Comparison of ENCODE assay signal across 24 cellular contexts in genomic region chr17:61054430-61054829, GRCh38.
"Had no signal": no experiment of that assay in that cellular context is flagged by ENCODE, and none has a peak within 500 bp of the region (broad histone marks: within the 10 kb centered on the region; RNA-seq: fewer than 3 reads in every experiment).

No MANE protein-coding gene starts in this region.

- H3K27me3 Mint-ChIP-seq: activated B cell treated with CpG ODN at 0.5 μM for 24 hours; activated CD4-positive, alpha-beta T cell treated with anti-CD3 and anti-CD28 coated beads for 36 hours; activated naive CD8-positive, alpha-beta T cell treated with anti-CD3 and anti-CD28 coated beads, Interleukin-2, amount 10 ng/mL, durations not matched to agents 7 days and 5 days; dendritic cell treated with granulocyte-macrophage colony-stimulating factor and Interleukin-4, amounts not matched to agents 40 ng/mL and 50 ng/mL, for 4 days; stimulated activated naive CD8-positive, alpha-beta T cell treated with anti-CD3 and anti-CD28 coated beads, Interleukin-15, Interleukin-2, amounts not matched to agents 100 ng/mL and 50 ng/mL, for 24 hours had no signal

- DNase-seq: activated B cell treated with CpG ODN at 0.5 μM for 24 hours; activated CD4-positive, alpha-beta T cell treated with anti-CD3 and anti-CD28 coated beads for 36 hours; activated CD4-positive, alpha-beta T cell treated with anti-CD3 and anti-CD28 coated beads, Interleukin-2, amount 50 U/mL, for 48 hours; activated CD8-positive, alpha-beta memory T cell treated with anti-CD3 and anti-CD28 coated beads, Interleukin-2, amount 50 U/mL, for 48 hours; activated naive CD4-positive, alpha-beta T cell treated with Interleukin-2 at 50 U/mL for 16 hours; activated naive CD8-positive, alpha-beta T cell treated with anti-CD3 and anti-CD28 coated beads, Interleukin-2, amount 10 ng/mL, durations not matched to agents 7 days and 5 days; activated T-cell treated with anti-CD3 and anti-CD28 coated beads, Interleukin-2, amount 50 U/mL, for 4 hours; amygdala; body of pancreas; effector CD8-positive, alpha-beta T cell; erythroblast; hippocampal formation; kidney glomerular epithelial cell; mesendoderm; mucosa of descending colon; nephron progenitor cell; right cardiac atrium; stimulated activated CD4-positive, alpha-beta T cell treated with anti-CD3 and anti-CD28 coated beads, Interleukin-12 subunit alpha, Interleukin-12 subunit beta, amount 100 ng/mL, for 4 hours; stimulated activated CD4-positive, alpha-beta T cell treated with anti-CD3 and anti-CD28 coated beads, Interleukin-4, amount 100 ng/mL, for 4 hours; transverse colon had no signal

- H3K4me1 ChIP-seq: body of pancreas, parathyroid adenoma, transverse colon had no signal

- H3K9me3 ChIP-seq: body of pancreas, mucosa of descending colon, transverse colon had no signal

- H3K27me3 ChIP-seq: body of pancreas, transverse colon had no signal

- H3K36me3 ChIP-seq: transverse colon had no signal

- H3K27ac ChIP-seq: body of pancreas, parathyroid adenoma, transverse colon had no signal

- H3K27ac Mint-ChIP-seq: activated B cell treated with CpG ODN at 0.5 μM for 24 hours; activated CD4-positive, alpha-beta T cell treated with anti-CD3 and anti-CD28 coated beads for 36 hours; activated naive CD8-positive, alpha-beta T cell treated with anti-CD3 and anti-CD28 coated beads, Interleukin-2, amount 10 ng/mL, durations not matched to agents 7 days and 5 days; dendritic cell treated with granulocyte-macrophage colony-stimulating factor and Interleukin-4, amounts not matched to agents 40 ng/mL and 50 ng/mL, for 4 days; nephron progenitor cell; stimulated activated naive CD8-positive, alpha-beta T cell treated with anti-CD3 and anti-CD28 coated beads, Interleukin-15, Interleukin-2, amounts not matched to agents 100 ng/mL and 50 ng/mL, for 24 hours; T-helper 1 cell treated with Interleukin-12 subunit alpha and Interleukin-12 subunit beta and Interleukin-4 antibody, amounts not matched to agents 30 μg/mL and 1 μg/mL, for 36 hours had no signal

- H3K4me3 ChIP-seq: body of pancreas, mucosa of descending colon, transverse colon had no signal

- H3K4me1 Mint-ChIP-seq: activated B cell treated with CpG ODN at 0.5 μM for 24 hours, nephron progenitor cell had no signal

- H3K9me3 Mint-ChIP-seq: activated B cell treated with CpG ODN at 0.5 μM for 24 hours; activated naive CD8-positive, alpha-beta T cell treated with anti-CD3 and anti-CD28 coated beads, Interleukin-2, amount 10 ng/mL, durations not matched to agents 7 days and 5 days; activated T-cell treated with anti-CD3 and anti-CD28 coated beads, Interleukin-2, amount 50 U/mL, for 4 hours; dendritic cell treated with granulocyte-macrophage colony-stimulating factor and Interleukin-4, amounts not matched to agents 40 ng/mL and 50 ng/mL, for 4 days; nephron progenitor cell; stimulated activated naive CD8-positive, alpha-beta T cell treated with anti-CD3 and anti-CD28 coated beads, Interleukin-15, Interleukin-2, amounts not matched to agents 100 ng/mL and 50 ng/mL, for 24 hours; T-helper 1 cell treated with Interleukin-12 subunit alpha and Interleukin-12 subunit beta and Interleukin-4 antibody, amounts not matched to agents 30 μg/mL and 1 μg/mL, for 36 hours had no signal

- H3K4me3 Mint-ChIP-seq: activated B cell treated with CpG ODN at 0.5 μM for 24 hours; activated CD4-positive, alpha-beta T cell treated with anti-CD3 and anti-CD28 coated beads for 36 hours; activated naive CD8-positive, alpha-beta T cell treated with anti-CD3 and anti-CD28 coated beads, Interleukin-2, amount 10 ng/mL, durations not matched to agents 7 days and 5 days; activated T-cell treated with anti-CD3 and anti-CD28 coated beads, Interleukin-2, amount 50 U/mL, for 4 hours; dendritic cell treated with granulocyte-macrophage colony-stimulating factor and Interleukin-4, amounts not matched to agents 40 ng/mL and 50 ng/mL, for 4 days; nephron progenitor cell; stimulated activated naive CD8-positive, alpha-beta T cell treated with anti-CD3 and anti-CD28 coated beads, Interleukin-15, Interleukin-2, amounts not matched to agents 100 ng/mL and 50 ng/mL, for 24 hours; T-helper 1 cell treated with Interleukin-12 subunit alpha and Interleukin-12 subunit beta and Interleukin-4 antibody, amounts not matched to agents 30 μg/mL and 1 μg/mL, for 36 hours had no signal

- H3K9ac ChIP-seq: parathyroid adenoma had no signal
